In genomic region chr15:83486363-83486762, GRCh38 we compare ENCODE assay signal across 1 cellular context.
TF ChIP-seq lines count a peak whose summit lies in the region.

No MANE protein-coding gene starts in this region.

TF ChIP-seq in HEK293, 187 proteins besides CTCF, POLR2A, EP300 and RAD21 (continued from another document):
- TF ChIP-seq ZNF280D (tag by site-specific recombination; IDR thresholded peaks at IDR 0.05) = peak; percentile 61; the same call in 1 of the 2 replicates
- no peak for TF ChIP-seq ZSCAN23 (tag by site-specific recombination; IDR thresholded peaks at IDR 0.05)
- no peak for TF ChIP-seq ZNF157 (tag by site-specific recombination; IDR thresholded peaks at IDR 0.05)
- no peak for TF ChIP-seq ZNF341 (tag by site-specific recombination; IDR thresholded peaks at IDR 0.05; ENCODE audit: low read depth)
- no peak for TF ChIP-seq INSM2 (tag by site-specific recombination; IDR thresholded peaks at IDR 0.05)
- TF ChIP-seq ZNF560 (tag by site-specific recombination; IDR thresholded peaks at IDR 0.05; ENCODE audit: borderline replicate concordance) = no peak
- no peak for TF ChIP-seq TRIM28 (IDR thresholded peaks at IDR 0.05; ENCODE audit: borderline replicate concordance, low read length)
- TF ChIP-seq ZNF239 (tag by site-specific recombination; IDR thresholded peaks at IDR 0.05) = no peak
- TF ChIP-seq ZNF423 (tag by site-specific recombination; IDR thresholded peaks at IDR 0.05) = no peak
- no peak for TF ChIP-seq ZFHX2 (tag by site-specific recombination; conservative IDR thresholded peaks at IDR 0.05)
- TF ChIP-seq ZNF580 (tag by site-specific recombination; IDR thresholded peaks at IDR 0.05) = peak; percentile 66; the same call in 1 of the 2 replicates
